In the genomic region with DNA sequence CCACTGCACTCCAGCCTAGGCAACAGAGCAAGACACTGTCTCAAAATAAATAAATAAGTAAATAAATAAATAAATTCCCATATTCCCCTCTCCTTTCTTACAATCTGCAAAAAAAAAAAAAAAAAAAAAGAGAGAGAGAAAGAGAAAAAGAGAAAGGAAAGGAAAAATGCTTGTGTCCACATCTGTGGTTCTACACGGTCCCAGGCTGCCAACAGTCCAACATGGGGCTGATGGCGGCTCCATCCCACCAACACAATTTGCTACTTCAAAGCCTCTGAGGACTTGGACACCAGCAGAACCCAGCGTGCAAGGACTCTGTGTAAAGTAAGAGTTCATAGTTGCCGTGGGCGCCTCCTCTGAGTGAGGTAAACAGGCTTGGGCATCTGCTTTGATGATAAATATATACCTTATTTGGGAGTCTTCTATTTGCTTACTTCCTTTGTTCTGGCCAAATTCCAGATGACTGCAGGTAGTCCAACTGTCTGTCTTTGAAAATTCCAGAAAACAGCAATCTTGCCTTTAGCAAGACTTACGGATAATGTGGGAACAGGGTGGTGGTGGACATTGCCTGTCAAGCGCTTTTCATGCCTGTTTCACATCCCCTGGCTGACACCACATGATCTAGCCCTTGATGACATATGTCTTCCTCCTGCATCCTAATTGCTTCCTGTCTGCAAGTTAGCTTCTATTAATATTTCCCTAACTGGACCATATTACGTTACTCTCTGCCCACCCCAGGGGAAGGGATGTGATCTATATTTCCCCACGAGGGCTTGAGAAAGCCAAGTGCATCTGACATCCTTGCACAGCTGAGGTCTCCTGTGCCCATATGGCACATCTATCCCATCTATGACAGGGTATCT, we compare ENCODE assay signal across 8 cellular contexts. TPM values are rescaled to one million over a fixed set of nuclear protein-coding genes. Genes with fewer than 3 reads are reported as not detected.
A peak's percentile ranks its signal among the peaks of the same experiment; 100 is the strongest.
DNase-seq lines count a peak whose midpoint lies in the region; ATAC-seq and TF ChIP-seq lines count a peak whose summit lies in the region.

No MANE protein-coding gene starts in this region.

- H3K36me3 ChIP-seq in Caco-2 (ENCODE audit: control insufficient read depth, insufficient read depth, low read length) (no peaks in the 10 kb centered on the region), KMS-11 (ENCODE audit: insufficient read depth) (no peaks in the 10 kb centered on the region)

- no peaks in the 10 kb centered on the region for H4K20me1 ChIP-seq in KMS-11 (ENCODE audit: insufficient read depth)

- H2AFZ ChIP-seq in KMS-11 (ENCODE audit: low read depth) = no peak overlapping the region

- H3K4me3 Mint-ChIP-seq in Caco-2 (ENCODE audit: unreplicated experiment) = peak overlapping the region; percentile 22
- no peak overlapping the region for H3K4me3 Mint-ChIP-seq in activated CD4-positive, alpha-beta T cell treated with anti-CD3 and anti-CD28 coated beads for 36 hours

- H3K4me3 ChIP-seq in Caco-2 (ENCODE audit: low read depth, low read length) (no peak overlapping the region), KMS-11 (IDR thresholded peaks at IDR 0.05; ENCODE audit: insufficient read depth, low read depth, low read length) (no peak overlapping the region)

- peak; percentile 65 for ATAC-seq in GM19438 (IDR thresholded peaks at IDR 0.05; ENCODE audit: low read depth, unreplicated experiment)
- no peak for ATAC-seq in activated CD4-positive, alpha-beta T cell treated with anti-CD3 and anti-CD28 coated beads for 36 hours

- intact Hi-C loops in Caco-2 (cut with micrococcal nuclease; ENCODE audit: unreplicated experiment) = no loop called here
- intact Hi-C loops in activated CD4-positive, alpha-beta T cell treated with anti-CD3 and anti-CD28 coated beads for 36 hours (cut with DNase I, micrococcal nuclease) = no loop called here

- TF ChIP-seq CTCF in Caco-2 (IDR thresholded peaks at IDR 0.05; ENCODE audit: insufficient read depth in 1 of 2, low read depth in 1 of 2, low read length in 1 of 2, severe bottlenecking in 1 of 2, unreplicated experiment in 1 of 2) = no peak
- TF ChIP-seq CTCF in KMS-11 (conservative IDR thresholded peaks at IDR 0.05; ENCODE audit: low read depth, low read length) = no peak

- BruUV-seq in Caco-2 (replicated peaks; lab: Mats Ljungman, UMichigan) = no TSS peak

- H3K9ac ChIP-seq in KMS-11 = 0 out of 2 replicates have a peak overlapping the region, but pooled peaks have one; percentile 20

- H3K9me3 Mint-ChIP-seq in Caco-2 (ENCODE audit: unreplicated experiment) = no peaks in the 10 kb centered on the region
- H3K9me3 Mint-ChIP-seq in activated CD4-positive, alpha-beta T cell treated with anti-CD3 and anti-CD28 coated beads for 36 hours (ENCODE audit: low read depth) = no peaks in the 10 kb centered on the region

- no peaks in the 10 kb centered on the region for H3K27me3 Mint-ChIP-seq in Caco-2 (ENCODE audit: insufficient read depth, unreplicated experiment)
- no peaks in the 10 kb centered on the region for H3K27me3 Mint-ChIP-seq in activated CD4-positive, alpha-beta T cell treated with anti-CD3 and anti-CD28 coated beads for 36 hours

- H3K4me2 ChIP-seq in KMS-11 = peak overlapping the region; percentile 65

- H3K27ac Mint-ChIP-seq in Caco-2 (ENCODE audit: unreplicated experiment) = no peak overlapping the region
- H3K27ac Mint-ChIP-seq in activated CD4-positive, alpha-beta T cell treated with anti-CD3 and anti-CD28 coated beads for 36 hours = no peak overlapping the region

- peak overlapping the region; percentile 70; the same call in 1 of the 2 replicates for H3K27ac ChIP-seq in KMS-11

- peaks cover 10% of the 10 kb centered on the region for H3K36me3 Mint-ChIP-seq in Caco-2 (ENCODE audit: insufficient read depth, unreplicated experiment)
- peaks cover 50% of the 10 kb centered on the region for H3K36me3 Mint-ChIP-seq in activated CD4-positive, alpha-beta T cell treated with anti-CD3 and anti-CD28 coated beads for 36 hours (ENCODE audit: low read depth)

- CTCF ChIA-PET in Caco-2 (lab: Charles Lee) = no interaction called here
- CTCF ChIA-PET in activated CD4-positive, alpha-beta T cell treated with anti-CD3 and anti-CD28 coated beads for 36 hours (lab: Charles Lee) = interaction anchor here (0.6 to 1.3 kb wide), 4 partner anchors 45 to 87 kb away, joined by 3 to 5 read pairs (median 3); no protein-coding TSS in a partner anchor

- H3K79me2 ChIP-seq in KMS-11 (ENCODE audit: insufficient read depth, low read depth) = peaks cover 52% of the 10 kb centered on the region; the same call in 1 of the 2 replicates

- POLR2A ChIA-PET in Caco-2 (lab: Charles Lee) = interaction anchor here (0.6 kb wide), 1 partner anchor 60 kb away, joined by 4 read pairs; no protein-coding TSS in a partner anchor
- POLR2A ChIA-PET in activated CD4-positive, alpha-beta T cell treated with anti-CD3 and anti-CD28 coated beads for 36 hours (lab: Charles Lee) = interaction anchor here (0.7 to 0.9 kb wide), 3 partner anchors 22 to 483 kb away, joined by 3 to 5 read pairs (median 4); no protein-coding TSS in a partner anchor

- H3K27me3 ChIP-seq in Caco-2 (replicated peaks; ENCODE audit: control insufficient read depth, insufficient read depth, low read length) (no peaks in the 10 kb centered on the region), KMS-11 (ENCODE audit: insufficient read depth, low read depth) (no peaks in the 10 kb centered on the region)

- peaks cover 5% of the 10 kb centered on the region for H3K4me1 Mint-ChIP-seq in Caco-2 (ENCODE audit: low read depth, unreplicated experiment)
- peaks cover 77% of the 10 kb centered on the region for H3K4me1 Mint-ChIP-seq in activated CD4-positive, alpha-beta T cell treated with anti-CD3 and anti-CD28 coated beads for 36 hours

- in situ Hi-C loops in ACHN (cut with HindIII; ENCODE audit: low pct_ligation_motif_present, low pct_unique_long_range_greater_than_20kb, low sequenced_read_pairs) = no loop called here

- peaks cover 11% of the 10 kb centered on the region for H3K4me1 ChIP-seq in Caco-2
- H3K4me1 ChIP-seq in KMS-11 (ENCODE audit: low read depth, poor library complexity, severe bottlenecking) = peaks cover 79% of the 10 kb centered on the region

- DNase-seq in Caco-2 (peak; percentile 41 to 43), globus pallidus (ENCODE audit: low spot score) (peak; percentile 42), RKO (ENCODE audit: low spot score) (no peak), NCI-H82 treated with DMSO at 0.1 percent for 48 hours (lab: John Stamatoyannopoulos, UW; ENCODE audit: unreplicated experiment) (no peak), ACHN (no peak)
- DNase-seq in activated CD4-positive, alpha-beta T cell treated with anti-CD3 and anti-CD28 coated beads for 36 hours = no peak

- no peaks in the 10 kb centered on the region for H3K9me3 ChIP-seq in Caco-2

RNA-seq across cellular contexts. Expression of gene LITAF, which starts 10.1 kb away (rescaled TPM):
- 47.9 and 60.9 TPM in 2 replicates for total RNA-seq in Caco-2 (2022)
- total RNA-seq in activated CD4-positive, alpha-beta T cell treated with anti-CD3 and anti-CD28 coated beads for 36 hours = 100 to 1,000 TPM in 1 of 2 experiments, 10 to 100 TPM in 1; 99.0 to 116 TPM

Comparison
In these comparisons a context has a peak if more than half of its experiments do, and no peak if none do; other contexts are left out.
1. DNase-seq: peak in Caco-2 (2 of 2) and globus pallidus (single experiment); none in RKO (single experiment), NCI-H82 treated with DMSO at 0.1 percent for 48 hours (single experiment), ACHN (single experiment) and activated CD4-positive, alpha-beta T cell treated with anti-CD3 and anti-CD28 coated beads for 36 hours (single experiment).